Comparison of ENCODE assay signal across 16 cellular contexts in the genomic region with DNA sequence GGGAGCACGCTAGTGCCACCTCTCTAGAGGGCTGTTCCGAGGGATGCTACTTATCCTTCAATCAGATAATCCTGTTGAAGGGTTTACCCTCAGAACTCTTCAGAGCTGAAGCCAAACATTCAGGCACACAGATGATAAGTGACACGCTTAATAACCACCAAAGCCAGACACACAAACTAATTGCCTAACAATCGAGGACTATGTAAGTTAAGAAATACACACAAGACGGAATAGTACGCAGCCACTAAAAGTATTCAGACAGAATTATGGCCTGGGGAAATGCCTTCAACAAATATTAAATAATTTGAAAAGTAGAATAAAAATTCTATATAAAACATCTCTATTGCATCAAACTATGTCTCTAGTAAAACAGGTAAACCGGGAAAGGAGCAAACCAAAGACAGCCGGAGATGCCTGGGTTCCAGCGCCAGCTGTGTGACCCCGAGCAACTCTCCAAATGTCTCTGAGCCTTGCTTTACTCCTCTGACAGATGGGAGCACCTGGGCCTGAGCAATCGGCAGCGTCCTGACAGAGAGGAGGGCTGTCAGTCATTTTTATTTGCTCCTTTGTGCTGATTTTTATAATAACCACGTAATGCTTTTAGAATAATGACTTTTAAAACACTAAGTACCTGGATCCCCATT. TPM values are rescaled to one million over a fixed set of nuclear protein-coding genes. Genes with fewer than 3 reads are reported as not detected.
DNase-seq lines count a peak whose midpoint lies in the region; ATAC-seq, FAIRE-seq and TF ChIP-seq lines count a peak whose summit lies in the region.
"Had no signal": no experiment of that assay in that cellular context is flagged by ENCODE, and none has a peak within 500 bp of the region (broad histone marks: within the 10 kb centered on the region; RNA-seq: fewer than 3 reads in every experiment).

No MANE protein-coding gene starts in this region.

- TF ChIP-seq CTCF in GM12878 (IDR thresholded peaks at IDR 0.05 in 2 of 3, conservative IDR thresholded peaks at IDR 0.05 in 1 of 3; ENCODE audit: control insufficient read depth in 2 of 3, extremely low read depth in 1 of 3, insufficient read depth in 1 of 3, low read depth in 3 of 3, low read length in 3 of 3) (no peak), foreskin fibroblast (IDR thresholded peaks at IDR 0.05; ENCODE audit: low read depth, low read length) (no peak)

- 72% methylated on average over 13 of the region's 13 CpGs for WGBS in GM12878 (ENCODE audit: insufficient coverage, insufficient replicate concordance, low lambda C conversion rate, missing lambda C conversion rate)

- SMC1A ChIA-PET in GM12878 (lab: Charles Lee; ENCODE audit: uncharacterized antibody, unreplicated experiment) = no interaction called here

- H3K79me2 ChIP-seq in GM12878 (ENCODE audit: control insufficient read depth, insufficient read depth, low read length) = no peaks in the 10 kb centered on the region

- RAD21 ChIA-PET in GM12878 (lab: Charles Lee; ENCODE audit: unreplicated experiment) = no interaction called here

- POLR2A ChIA-PET in GM12878 (lab: Charles Lee) = interaction anchor here (1.2 kb wide), 1 partner anchor 12 kb away, joined by 3 read pairs; no protein-coding TSS in a partner anchor

- intact Hi-C loops in GM12878 (cut with micrococcal nuclease; ENCODE audit: unreplicated experiment) = no loop called here

- TF ChIP-seq POLR2A in GM12878 (IDR thresholded peaks at IDR 0.05; ENCODE audit: low read depth, low read length) = no peak

- H3K9ac ChIP-seq in BLaER1 (no peak overlapping the region), GM12878 (ENCODE audit: control insufficient read depth, insufficient read depth, low read length) (no peak overlapping the region)

- peaks cover 28% of the 10 kb centered on the region; the same call in 1 of the 2 replicates for H3K36me3 ChIP-seq in BLaER1
- no peaks in the 10 kb centered on the region for H3K36me3 ChIP-seq in GM12878 (ENCODE audit: control insufficient read depth in 2 of 2, insufficient read depth in 2 of 2, low read length in 1 of 2)
- H3K36me3 ChIP-seq: uterus had no signal

- H4K20me1 ChIP-seq in BLaER1 = no peaks in the 10 kb centered on the region
- no peaks in the 10 kb centered on the region for H4K20me1 ChIP-seq in GM12878 (ENCODE audit: control insufficient read depth, insufficient read depth)

- no peak for FAIRE-seq in GM12878 (lab: Jason Lieb, UNC)
- FAIRE-seq: A204.1, kidney had no signal

- ATAC-seq in HG03095 (IDR thresholded peaks at IDR 0.05; ENCODE audit: unreplicated experiment) (peak; percentile 20), GM12878 (no peak), GM18873 (IDR thresholded peaks at IDR 0.05; ENCODE audit: low FRiP score, unreplicated experiment) (no peak), GM19395 (IDR thresholded peaks at IDR 0.05; ENCODE audit: unreplicated experiment) (no peak)

- peak overlapping the region; percentile 63 for H2AFZ ChIP-seq in GM12878 (ENCODE audit: control insufficient read depth, low read depth, low read length)

- DNase-seq in NCI-H82 treated with DMSO at 0.1 percent for 48 hours (lab: John Stamatoyannopoulos, UW; ENCODE audit: unreplicated experiment) (peak; percentile 69), GM12878 (ENCODE audit: low read depth, low spot score) (no peak), foreskin fibroblast (no peak), LoVo (ENCODE audit: low spot score) (no peak)
- DNase-seq: NCI-H1105, NCI-H2029, NCI-H2227 treated with DMSO at 0.1 percent for 48 hours, uterus had no signal

- no peak for TF ChIP-seq EP300 in GM12878 (IDR thresholded peaks at IDR 0.05; ENCODE audit: borderline replicate concordance in 1 of 2, control insufficient read depth in 1 of 2, low read depth in 2 of 2, low read length in 2 of 2)

- CTCF ChIA-PET in GM12878 (lab: Yijun Ruan, JAX) = interaction anchor here (1.0 to 1.7 kb wide), 2 partner anchors 26 to 174 kb away, joined by 3 to 6 read pairs; no protein-coding TSS in a partner anchor

- no TSS peak for BruUV-seq in GM12878 (replicated peaks; lab: Mats Ljungman, UMichigan)

- H3K4me2 ChIP-seq in BLaER1 (peak overlapping the region; percentile 46), GM12878 (ENCODE audit: control insufficient read depth, insufficient read depth) (peak overlapping the region; percentile 74)

- no peak overlapping the region for H3K4me3 ChIP-seq in BLaER1
- no peak overlapping the region for H3K4me3 ChIP-seq in GM12878
- H3K4me3 ChIP-seq in foreskin fibroblast (ENCODE audit: low read depth in 1 of 2, low read length in 2 of 2) = no peak overlapping the region
- H3K4me3 ChIP-seq: coronary artery, uterus had no signal

- H3K9me3 ChIP-seq in BLaER1 (no peaks in the 10 kb centered on the region), GM12878 (replicated peaks; ENCODE audit: control insufficient read depth, insufficient read depth, low read length) (no peaks in the 10 kb centered on the region)
- H3K9me3 ChIP-seq: uterus had no signal

- H3K27me3 ChIP-seq in BLaER1 (no peaks in the 10 kb centered on the region), GM12878 (replicated peaks in 1 of 2; ENCODE audit: control insufficient read depth in 2 of 2, insufficient read depth in 2 of 2, low read length in 1 of 2) (no peaks in the 10 kb centered on the region)
- H3K27me3 ChIP-seq: uterus had no signal

- in situ Hi-C loops in GM12878 (cut with MboI) = no loop called here

- H3K27ac ChIP-seq in BLaER1 = no peak overlapping the region
- no peak overlapping the region for H3K27ac ChIP-seq in GM12878 (ENCODE audit: control insufficient read depth, insufficient read depth)
- H3K27ac ChIP-seq: coronary artery, HL-60, uterus had no signal

- H3K4me1 ChIP-seq in BLaER1 (peaks cover 22% of the 10 kb centered on the region), GM12878 (ENCODE audit: control insufficient read depth, insufficient read depth, low read length) (peaks cover 11% of the 10 kb centered on the region)
- H3K4me1 ChIP-seq: uterus had no signal

- no peak for TF ChIP-seq RAD21 in GM12878 (IDR thresholded peaks at IDR 0.05; ENCODE audit: insufficient read depth, low read depth, low read length)

TF ChIP-seq in GM12878, 131 proteins besides CTCF, POLR2A, EP300 and RAD21 (continues in another document):
- TF ChIP-seq ASH2L (IDR thresholded peaks at IDR 0.05; ENCODE audit: borderline replicate concordance, low read depth) = no peak
- no peak for TF ChIP-seq NFYA (IDR thresholded peaks at IDR 0.05; ENCODE audit: borderline replicate concordance, low read depth, low read length)
- TF ChIP-seq PKNOX1 (IDR thresholded peaks at IDR 0.05) = peak; percentile 79
- TF ChIP-seq TAF1 (IDR thresholded peaks at IDR 0.05; ENCODE audit: borderline replicate concordance, low read depth, low read length) = no peak

RNA-seq across cellular contexts. Expression of gene LRFN4, which starts 11.3 kb away (rescaled TPM):
- 22.2 and 26.1 TPM in 2 replicates for total RNA-seq in GM12878 (2013; cell fraction: nucleolus; rRNA removed)
- total RNA-seq in GM12878 (2014; rRNA removed) (26.4 and 33.9 TPM in 2 replicates), GM12878 (2014; rRNA removed; fragmentation: Illumina TruSeq; extraction: Trizol) (3.0 and 4.3 TPM in 2 replicates), GM12878 (2021) (39.2 and 43.8 TPM in 2 replicates)
- 1.1 TPM for polyA plus RNA-seq in GM12878 (2011; ENCODE audit: low read depth)
- polyA plus RNA-seq in GM12878 (2011; rRNA removed) (1.7 and 5.5 TPM in 2 replicates), GM12878 (2014; fragmentation: Illumina TruSeq; extraction: Trizol) (0.06 and 0.66 TPM in 2 replicates), GM12878 (2014; fragmentation: Nextera tagmentation; extraction: Ambion mirVana) (under 1 TPM; 0.03 to 0.82 TPM), GM12878 (2014; rRNA removed) (30.5 and 38.5 TPM in 2 replicates), GM12878 (2016; fragmentation: Nextera tagmentation; extraction: Ambion mirVana) (1 to 10 TPM; 2.4 to 7.1 TPM)
- polyA plus RNA-seq in GM12878 (2011; cell fraction: cytosol; rRNA removed) = 10.3 and 23.4 TPM in 2 replicates
- 73.5 and 75.4 TPM in 2 replicates for polyA plus RNA-seq in GM12878 (2011; cell fraction: nucleus; rRNA removed)
- polyA plus RNA-seq in GM12878 (2012) = 6.2 and 6.6 TPM in 2 replicates
- 2.6 and 8.9 TPM in 2 replicates for polyA minus RNA-seq in GM12878 (2011; rRNA and poly(A)+ RNA removed)
- polyA minus RNA-seq in GM12878 (2011; cell fraction: cytosol; rRNA and poly(A)+ RNA removed) = 7.7 and 9.0 TPM in 2 replicates
- polyA minus RNA-seq in GM12878 (2011; cell fraction: nucleus; rRNA and poly(A)+ RNA removed) = 8.9 and 15.4 TPM in 2 replicates

RNA-seq across cellular contexts. Expression of gene RCE1, which starts 25.0 kb away (rescaled TPM):
- 19.8 and 21.6 TPM in 2 replicates for total RNA-seq in GM12878 (2013; cell fraction: nucleolus; rRNA removed)
- total RNA-seq in GM12878 (2014; rRNA removed) = 30.6 and 32.9 TPM in 2 replicates
- 9.0 and 9.2 TPM in 2 replicates for total RNA-seq in GM12878 (2014; rRNA removed; fragmentation: Illumina TruSeq; extraction: Trizol)
- total RNA-seq in GM12878 (2021) = 18.6 and 21.8 TPM in 2 replicates
- polyA plus RNA-seq in GM12878 (2011; ENCODE audit: low read depth) = 9.0 TPM
- polyA plus RNA-seq in GM12878 (2011; rRNA removed) = 5.1 and 10.9 TPM in 2 replicates
- polyA plus RNA-seq in GM12878 (2011; cell fraction: cytosol; rRNA removed) = 17.8 and 22.2 TPM in 2 replicates
- polyA plus RNA-seq in GM12878 (2011; cell fraction: nucleus; rRNA removed) = 39.3 and 41.6 TPM in 2 replicates
- polyA plus RNA-seq in GM12878 (2012) = 15.7 and 20.9 TPM in 2 replicates
- 4.0 and 8.3 TPM in 2 replicates for polyA plus RNA-seq in GM12878 (2014; fragmentation: Illumina TruSeq; extraction: Trizol)
- 1 to 10 TPM in 1 of 2 experiments, under 1 TPM in 1; 0.79 to 2.0 TPM for polyA plus RNA-seq in GM12878 (2014; fragmentation: Nextera tagmentation; extraction: Ambion mirVana)
- polyA plus RNA-seq in GM12878 (2014; rRNA removed) = 27.0 and 29.2 TPM in 2 replicates
- polyA plus RNA-seq in GM12878 (2016; fragmentation: Nextera tagmentation; extraction: Ambion mirVana) = 10 to 100 TPM; 22.6 to 24.6 TPM
- 8.5 and 10.6 TPM in 2 replicates for polyA minus RNA-seq in GM12878 (2011; rRNA and poly(A)+ RNA removed)
- polyA minus RNA-seq in GM12878 (2011; cell fraction: cytosol; rRNA and poly(A)+ RNA removed) = 6.7 and 7.2 TPM in 2 replicates
- 11.2 and 21.0 TPM in 2 replicates for polyA minus RNA-seq in GM12878 (2011; cell fraction: nucleus; rRNA and poly(A)+ RNA removed)
